Comparison of ENCODE assay signal across 22 cellular contexts in genomic region chr4:159432436-159432835, GRCh38.
A peak's percentile ranks its signal among the peaks of the same experiment; 100 is the strongest.
DNase-seq lines count a peak whose midpoint lies in the region; ATAC-seq, FAIRE-seq and TF ChIP-seq lines count a peak whose summit lies in the region.
"Had no signal": no experiment of that assay in that cellular context is flagged by ENCODE, and none has a peak within 500 bp of the region (broad histone marks: within the 10 kb centered on the region; RNA-seq: fewer than 3 reads in every experiment).

No MANE protein-coding gene starts in this region.

- no peaks in the 10 kb centered on the region for H3K9me1 ChIP-seq in endothelial cell of umbilical vein (replicated peaks; ENCODE audit: control insufficient read depth, extremely low read depth, insufficient read depth, low read length)

- ATAC-seq in GM23338 (no peak), GM19328 (IDR thresholded peaks at IDR 0.05; ENCODE audit: unreplicated experiment) (no peak)
- ATAC-seq: CD8-positive, alpha-beta T cell had no signal

- H3K36me3 ChIP-seq in A673 (ENCODE audit: insufficient read depth, low read length, poor library complexity, severe bottlenecking) (no peaks in the 10 kb centered on the region), GM23338 (ENCODE audit: insufficient read depth) (no peaks in the 10 kb centered on the region), endothelial cell of umbilical vein (ENCODE audit: control insufficient read depth in 2 of 2, extremely low read depth in 1 of 2, insufficient read depth in 2 of 2, low read length in 2 of 2) (no peaks in the 10 kb centered on the region)
- H3K36me3 ChIP-seq: BLaER1 treated with 17β-estradiol and CSF1 and Interleukin-3, amounts not matched to agents 10 nM and 100 nM had no signal

- peaks cover 7% of the 10 kb centered on the region for H3K27me3 Mint-ChIP-seq in GM23338 (ENCODE audit: insufficient read depth, low read depth, poor library complexity)
- H3K27me3 Mint-ChIP-seq: B cell; CD4-positive, alpha-beta T cell had no signal

- peaks cover 6% of the 10 kb centered on the region for H3K4me1 Mint-ChIP-seq in GM23338
- H3K4me1 Mint-ChIP-seq: B cell had no signal

- H3K27ac ChIP-seq in A673 (ENCODE audit: low read depth, low read length, poor library complexity, severe bottlenecking): no peak overlapping the region
- no peak overlapping the region for H3K27ac ChIP-seq in GM23338 (ENCODE audit: low read depth)
- H3K27ac ChIP-seq in endothelial cell of umbilical vein (ENCODE audit: insufficient read depth, low read depth, low read length): no peak overlapping the region
- H3K27ac ChIP-seq: BLaER1 treated with 17β-estradiol and CSF1 and Interleukin-3, amounts not matched to agents 10 nM and 100 nM; C4-2B had no signal

- DNase-seq in A673 (ENCODE audit: low spot score) (peak; percentile 33), GM23338 (ENCODE audit: low spot score) (no peak), endothelial cell of umbilical vein (ENCODE audit: low read depth, low spot score) (peak; percentile 29), NOMO-1 treated with dmso at 0.1 percent for 144 hours (lab: John Stamatoyannopoulos, UW; ENCODE audit: unreplicated experiment) (no peak)
- DNase-seq in activated naive CD4-positive, alpha-beta T cell (lab: John Stamatoyannopoulos, UW): no peak
- DNase-seq: 8988T; AML-193; Caco-2; Calu3; CD4-positive, alpha-beta T cell; CD8-positive, alpha-beta T cell; DMS79 treated with DMSO at 0.1 percent for 48 hours; GF-D8 had no signal

- no peaks in the 10 kb centered on the region for H3K9me2 ChIP-seq in GM23338 (ENCODE audit: insufficient read depth)

- H3K4me3 Mint-ChIP-seq in GM23338: no peak overlapping the region
- H3K4me3 Mint-ChIP-seq: B cell; CD4-positive, alpha-beta T cell; CD8-positive, alpha-beta T cell had no signal

- intact Hi-C loops in A673 (cut with micrococcal nuclease; ENCODE audit: unreplicated experiment): no loop called here
- intact Hi-C loops in endothelial cell of umbilical vein (cut with micrococcal nuclease): no loop called here

- H4K20me1 ChIP-seq in GM23338 (replicated peaks; ENCODE audit: insufficient read depth): no peaks in the 10 kb centered on the region
- no peaks in the 10 kb centered on the region for H4K20me1 ChIP-seq in endothelial cell of umbilical vein (replicated peaks; ENCODE audit: control insufficient read depth, extremely low read depth, insufficient read depth, low read length)
- H4K20me1 ChIP-seq: BLaER1 treated with 17β-estradiol and CSF1 and Interleukin-3, amounts not matched to agents 10 nM and 100 nM had no signal

- no peak for TF ChIP-seq POLR2A in endothelial cell of umbilical vein (IDR thresholded peaks at IDR 0.05; ENCODE audit: low read depth, low read length)

- dilution Hi-C loops in endothelial cell of umbilical vein (cut with MboI; ENCODE audit: extremely low pct_ligation_motif_present, low sequenced_read_pairs): no loop called here

- CTCF ChIA-PET in A673 (lab: Charles Lee): no interaction called here
- CTCF ChIA-PET in endothelial cell of umbilical vein (lab: Charles Lee): no interaction called here

- H3K4me1 ChIP-seq in A673 (ENCODE audit: insufficient read depth, low read length, poor library complexity, severe bottlenecking): peaks cover 12% of the 10 kb centered on the region
- no peaks in the 10 kb centered on the region; the same call in 1 of the 2 replicates for H3K4me1 ChIP-seq in GM23338 (ENCODE audit: insufficient read depth)
- peaks cover 25% of the 10 kb centered on the region for H3K4me1 ChIP-seq in endothelial cell of umbilical vein (ENCODE audit: control insufficient read depth, extremely low read depth, insufficient read depth, low read length)
- H3K4me1 ChIP-seq: Caco-2 had no signal

- H3K79me2 ChIP-seq in GM23338 (replicated peaks; ENCODE audit: insufficient read depth) (no peaks in the 10 kb centered on the region), endothelial cell of umbilical vein (ENCODE audit: control insufficient read depth, insufficient read depth, low read length) (no peaks in the 10 kb centered on the region)

- no peaks in the 10 kb centered on the region for H3F3A ChIP-seq in GM23338 (replicated peaks; ENCODE audit: low read depth)

- BruUV-seq in A673 (replicated peaks; lab: Mats Ljungman, UMichigan) (no TSS peak), endothelial cell of umbilical vein (replicated peaks; lab: Mats Ljungman, UMichigan) (no TSS peak)

- POLR2A ChIA-PET in A673 (lab: Charles Lee; ENCODE audit: low non-redundant PET) (no interaction called here), endothelial cell of umbilical vein (lab: Charles Lee) (no interaction called here)

- H3K4me3 ChIP-seq in A673 (ENCODE audit: low read depth, low read length, poor library complexity, severe bottlenecking): no peak overlapping the region
- H3K4me3 ChIP-seq in GM23338: no peak overlapping the region
- no peak overlapping the region for H3K4me3 ChIP-seq in endothelial cell of umbilical vein (replicated peaks in 1 of 3; ENCODE audit: insufficient read depth in 1 of 3, low read depth in 1 of 3, low read length in 3 of 3)
- H3K4me3 ChIP-seq: BLaER1 treated with 17β-estradiol and CSF1 and Interleukin-3, amounts not matched to agents 10 nM and 100 nM had no signal

- no peak overlapping the region for H3K9ac ChIP-seq in endothelial cell of umbilical vein (replicated peaks; ENCODE audit: extremely low read depth, insufficient read depth, low read length)
- H3K9ac ChIP-seq: BLaER1 treated with 17β-estradiol and CSF1 and Interleukin-3, amounts not matched to agents 10 nM and 100 nM had no signal

- H3K27me3 ChIP-seq in A673 (replicated peaks; ENCODE audit: insufficient read depth, low read depth, low read length, poor library complexity) (no peaks in the 10 kb centered on the region), GM23338 (ENCODE audit: insufficient read depth) (no peaks in the 10 kb centered on the region), endothelial cell of umbilical vein (ENCODE audit: control insufficient read depth in 2 of 2, insufficient read depth in 2 of 2, low read length in 2 of 2) (no peaks in the 10 kb centered on the region)
- H3K27me3 ChIP-seq: BLaER1 treated with 17β-estradiol and CSF1 and Interleukin-3, amounts not matched to agents 10 nM and 100 nM had no signal

- H2AFZ ChIP-seq in GM23338 (peak overlapping the region; percentile 52; the same call in 1 of the 2 replicates), endothelial cell of umbilical vein (ENCODE audit: low read depth, low read length) (peak overlapping the region; percentile 49)

- H3K9me3 ChIP-seq in A673 (ENCODE audit: low read depth, low read length, poor library complexity, severe bottlenecking) (no peaks in the 10 kb centered on the region), endothelial cell of umbilical vein (replicated peaks; ENCODE audit: control insufficient read depth, insufficient read depth, low read length) (no peaks in the 10 kb centered on the region)
- H3K9me3 ChIP-seq: Caco-2 had no signal

- H3K4me2 ChIP-seq in GM23338 (no peak overlapping the region), endothelial cell of umbilical vein (ENCODE audit: insufficient read depth, low read length) (no peak overlapping the region)
- H3K4me2 ChIP-seq: BLaER1 treated with 17β-estradiol and CSF1 and Interleukin-3, amounts not matched to agents 10 nM and 100 nM had no signal

- H3K27ac Mint-ChIP-seq in GM23338: no peak overlapping the region
- H3K27ac Mint-ChIP-seq: B cell; CD4-positive, alpha-beta T cell; CD8-positive, alpha-beta T cell had no signal

- FAIRE-seq in endothelial cell of umbilical vein (lab: Jason Lieb, UNC): no peak
- FAIRE-seq: A204.1, D721Med, G401.6, GM12891, GM19239 had no signal

- H3K36me3 Mint-ChIP-seq in GM23338 (ENCODE audit: low read depth): no peaks in the 10 kb centered on the region
- H3K36me3 Mint-ChIP-seq: CD8-positive, alpha-beta T cell had no signal

- TF ChIP-seq CTCF in A673 (conservative IDR thresholded peaks at IDR 0.05; ENCODE audit: low read depth, low read length) (no peak), GM23338 (conservative IDR thresholded peaks at IDR 0.05; ENCODE audit: low read depth in 2 of 2) (no peak), endothelial cell of umbilical vein (IDR thresholded peaks at IDR 0.05; ENCODE audit: extremely low read depth in 1 of 2, insufficient read depth in 1 of 2, low read depth in 1 of 2, low read length in 2 of 2) (no peak)

- no peaks in the 10 kb centered on the region for H3K9me3 Mint-ChIP-seq in GM23338
- H3K9me3 Mint-ChIP-seq: CD4-positive, alpha-beta T cell; CD8-positive, alpha-beta T cell had no signal

TF ChIP-seq in GM23338, 12 proteins besides CTCF, POLR2A, EP300 and RAD21 (continues in another document):
- no peak for TF ChIP-seq NANOG (IDR thresholded peaks at IDR 0.05; ENCODE audit: borderline replicate concordance)
- no peak for TF ChIP-seq ZNF114 (CRISPR knock-in tag; IDR thresholded peaks at IDR 0.05)
- TF ChIP-seq JUNB (IDR thresholded peaks at IDR 0.05; ENCODE audit: unreplicated experiment): no peak
- no peak for TF ChIP-seq CREB1 (CRISPR knock-in tag; IDR thresholded peaks at IDR 0.05; ENCODE audit: low read depth)

TF ChIP-seq in endothelial cell of umbilical vein, 7 proteins besides CTCF, POLR2A, EP300 and RAD21:
- TF ChIP-seq EZH2 (IDR thresholded peaks at IDR 0.05; ENCODE audit: borderline replicate concordance, low read depth, low read length, severe bottlenecking) (no peak), MAX (IDR thresholded peaks at IDR 0.05; ENCODE audit: insufficient read depth, insufficient read length) (no peak), FOS (IDR thresholded peaks at IDR 0.05; ENCODE audit: borderline replicate concordance, insufficient read depth, low read length) (no peak), GATA2 (IDR thresholded peaks at IDR 0.05; ENCODE audit: insufficient read depth, insufficient read length, low read depth, low read length) (no peak), JUN (IDR thresholded peaks at IDR 0.05; ENCODE audit: borderline replicate concordance, insufficient read depth, insufficient read length, low read depth) (no peak), MYC (IDR thresholded peaks at IDR 0.05; ENCODE audit: low read depth, low read length) (no peak), POLR2AphosphoS5 (IDR thresholded peaks at IDR 0.05; ENCODE audit: insufficient read depth, low read depth, low read length) (no peak)

Comparison
In these comparisons a context has a peak if more than half of its experiments do, and no peak if none do; other contexts are left out.
1. DNase-seq: peak in A673 (single experiment) and endothelial cell of umbilical vein (single experiment); none in GM23338 (single experiment), activated naive CD4-positive, alpha-beta T cell (0 of 4) and NOMO-1 treated with dmso at 0.1 percent for 144 hours (single experiment).